Comparison of ENCODE assay signal across 8 cellular contexts in the genomic region with DNA sequence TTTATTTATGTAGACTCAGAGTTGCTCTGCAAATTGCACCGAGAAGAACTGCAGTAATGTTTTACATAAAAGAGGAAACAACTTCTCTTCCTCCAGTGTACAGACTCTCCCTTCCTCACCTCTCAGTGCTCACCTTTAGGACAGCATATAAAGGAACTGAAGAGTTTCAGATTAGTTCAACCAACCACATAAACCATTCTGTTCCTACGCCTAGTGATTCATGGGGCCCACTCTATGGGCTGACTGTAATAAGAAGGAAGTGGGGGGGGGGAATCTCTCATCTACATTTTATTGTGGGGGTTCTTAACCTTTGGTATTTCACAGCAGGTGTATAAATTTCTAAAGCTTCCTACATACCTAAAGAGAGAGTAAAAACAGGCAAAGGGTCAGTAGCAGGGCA. TPM values are rescaled to one million over a fixed set of nuclear protein-coding genes. Genes with fewer than 3 reads are reported as not detected.
DNase-seq lines count a peak whose midpoint lies in the region; ATAC-seq lines count a peak whose summit lies in the region.

No MANE protein-coding gene starts in this region.

- H3K9me3 ChIP-seq in SJSA1 (replicated peaks): no peaks in the 10 kb centered on the region

- H3K27me3 Mint-ChIP-seq in stimulated activated memory B cell treated with anti-CD40 and anti-IgM and Interleukin-4, amounts not matched to agents 10 μg/mL and 1 μg/mL and 100 μg/mL, for 72 hours: no peaks in the 10 kb centered on the region

- H3K4me1 Mint-ChIP-seq in stimulated activated memory B cell treated with anti-CD40 and anti-IgM and Interleukin-4, amounts not matched to agents 10 μg/mL and 1 μg/mL and 100 μg/mL, for 72 hours: peaks cover 14% of the 10 kb centered on the region

- peaks cover 38% of the 10 kb centered on the region for H3K36me3 Mint-ChIP-seq in stimulated activated memory B cell treated with anti-CD40 and anti-IgM and Interleukin-4, amounts not matched to agents 10 μg/mL and 1 μg/mL and 100 μg/mL, for 72 hours

- H3K27me3 ChIP-seq in SJSA1 (replicated peaks): no peaks in the 10 kb centered on the region

- no peak overlapping the region for H3K4me3 ChIP-seq in SJSA1

- no peak overlapping the region for H3K27ac Mint-ChIP-seq in stimulated activated memory B cell treated with anti-CD40 and anti-IgM and Interleukin-4, amounts not matched to agents 10 μg/mL and 1 μg/mL and 100 μg/mL, for 72 hours

- H3K9me3 Mint-ChIP-seq in stimulated activated memory B cell treated with anti-CD40 and anti-IgM and Interleukin-4, amounts not matched to agents 10 μg/mL and 1 μg/mL and 100 μg/mL, for 72 hours: no peaks in the 10 kb centered on the region

- DNase-seq in activated CD8-positive, alpha-beta memory T cell treated with anti-CD3 and anti-CD28 coated beads, Interleukin-2, amount 50 U/mL, for 4 hours: peak; percentile 27
- no peak for DNase-seq in activated CD8-positive, alpha-beta memory T cell treated with anti-CD3 and anti-CD28 coated beads for 24 hours
- DNase-seq in SJSA1 (ENCODE audit: low read depth in 1 of 2, low spot score in 2 of 2) (no peak), hippocampal formation (lab: John Stamatoyannopoulos, UW) (no peak), cerebellar nuclear complex (lab: John Stamatoyannopoulos, UW) (no peak), NCI-H1092 treated with DMSO at 0.1 percent for 48 hours (lab: John Stamatoyannopoulos, UW) (no peak)

- ATAC-seq in HG02938 (IDR thresholded peaks at IDR 0.05; ENCODE audit: unreplicated experiment): peak; percentile 79
- peak; percentile 99 for ATAC-seq in stimulated activated memory B cell treated with anti-CD40 and anti-IgM and Interleukin-4, amounts not matched to agents 10 μg/mL and 1 μg/mL and 100 μg/mL, for 72 hours

- H3K4me3 Mint-ChIP-seq in stimulated activated memory B cell treated with anti-CD40 and anti-IgM and Interleukin-4, amounts not matched to agents 10 μg/mL and 1 μg/mL and 100 μg/mL, for 72 hours: no peak overlapping the region

- H3K4me1 ChIP-seq in SJSA1 (replicated peaks): peaks cover 14% of the 10 kb centered on the region

- H3K36me3 ChIP-seq in SJSA1: peaks cover 63% of the 10 kb centered on the region

- peak overlapping the region; percentile 48; the same call in 1 of the 2 replicates for H3K27ac ChIP-seq in SJSA1

RNA-seq across cellular contexts. Expression of gene ZSWIM7, which starts 18.3 kb away (rescaled TPM):
- 16.2 and 18.8 TPM in 2 replicates for total RNA-seq in SJSA1 (2014; rRNA removed; shearing (Covaris generic))

RNA-seq across cellular contexts. Expression of gene TTC19, which starts 18.4 kb away (rescaled TPM):
- 23.1 and 28.9 TPM in 2 replicates for total RNA-seq in SJSA1 (2014; rRNA removed; shearing (Covaris generic))

RNA-seq across cellular contexts. Expression of gene ADORA2B, which starts 36.3 kb away (rescaled TPM):
- 8.5 and 19.5 TPM in 2 replicates for total RNA-seq in SJSA1 (2014; rRNA removed; shearing (Covaris generic))
